Comparison of ENCODE assay signal across 8 cellular contexts in genomic region chr1:228085287-228085926, GRCh38. TPM values are rescaled to one million over a fixed set of nuclear protein-coding genes. Genes with fewer than 3 reads are reported as not detected.
DNase-seq lines count a peak whose midpoint lies in the region; ATAC-seq and TF ChIP-seq lines count a peak whose summit lies in the region.

No MANE protein-coding gene starts in this region.

- no peak for TF ChIP-seq POLR2A in erythroblast (IDR thresholded peaks at IDR 0.05; ENCODE audit: low read length)

- DNase-seq in ELF-1 (ENCODE audit: low read depth, low spot score) (peak; percentile 89), PC-9 (peak in 1 of 2 experiments; percentile 48), erythroblast (lab: John Stamatoyannopoulos, UW) (peak; percentile 73 to 78), osteocyte (ENCODE audit: extremely low spot score, unreplicated experiment) (no peak), NCI-H345 treated with DMSO at 0.1 percent for 48 hours (lab: John Stamatoyannopoulos, UW; ENCODE audit: unreplicated experiment) (no peak), NCI-H2171 treated with DMSO at 0.1 percent for 48 hours (lab: John Stamatoyannopoulos, UW) (no peak)

- TF ChIP-seq CTCF in PC-9 (conservative IDR thresholded peaks at IDR 0.05) (no peak), osteocyte (IDR thresholded peaks at IDR 0.05) (no peak)

- peak overlapping the region; percentile 94 for H3K27ac Mint-ChIP-seq in osteocyte (ENCODE audit: unreplicated experiment)

- peak overlapping the region; percentile 95 for H3K4me3 Mint-ChIP-seq in osteocyte (ENCODE audit: unreplicated experiment)

- intact Hi-C loops in PC-9 (cut with micrococcal nuclease; ENCODE audit: unreplicated experiment): loop anchor here (2.0 kb wide), 1 partner anchor 55 kb away; the partner anchor contains the start of gene GUK1

- peaks cover 53% of the 10 kb centered on the region for H3K4me1 ChIP-seq in PC-9 (replicated peaks; ENCODE audit: insufficient read depth)

- H3K27me3 ChIP-seq in PC-9 (ENCODE audit: insufficient read depth, low read depth): no peaks in the 10 kb centered on the region

- ATAC-seq in GM19397 (IDR thresholded peaks at IDR 0.05; ENCODE audit: unreplicated experiment) (no peak), HG03280 (IDR thresholded peaks at IDR 0.05; ENCODE audit: unreplicated experiment) (no peak)

- no peak overlapping the region for H2AFZ ChIP-seq in PC-9

- H3K9me2 ChIP-seq in PC-9 (ENCODE audit: insufficient read depth): no peaks in the 10 kb centered on the region

- H3K4me2 ChIP-seq in PC-9: peak overlapping the region; percentile 100

- no peaks in the 10 kb centered on the region for H3K9me3 Mint-ChIP-seq in osteocyte (ENCODE audit: unreplicated experiment)

- H3K79me2 ChIP-seq in PC-9 (ENCODE audit: low read depth): peaks cover 98% of the 10 kb centered on the region

- CTCF ChIA-PET in PC-9 (lab: Charles Lee): no interaction called here

- H3F3A ChIP-seq in PC-9 (ENCODE audit: insufficient read depth, low read depth): peaks cover 43% of the 10 kb centered on the region; the same call in 1 of the 2 replicates

- no peaks in the 10 kb centered on the region for H3K36me3 Mint-ChIP-seq in osteocyte (ENCODE audit: unreplicated experiment)

- POLR2A ChIA-PET in PC-9 (lab: Charles Lee; ENCODE audit: unreplicated experiment): interaction anchor here (0.6 kb wide), 1 partner anchor 1146 kb away, joined by 5 read pairs; no protein-coding TSS in a partner anchor

- H3K27me3 Mint-ChIP-seq in osteocyte (ENCODE audit: unreplicated experiment): no peaks in the 10 kb centered on the region

- peaks cover 70% of the 10 kb centered on the region for H4K20me1 ChIP-seq in PC-9 (ENCODE audit: insufficient read depth)

- H3K36me3 ChIP-seq in PC-9 (ENCODE audit: low read depth): peaks cover 29% of the 10 kb centered on the region

- H3K4me1 Mint-ChIP-seq in osteocyte (ENCODE audit: unreplicated experiment): peaks cover 67% of the 10 kb centered on the region

- H3K27ac ChIP-seq in PC-9: peak overlapping the region; percentile 78

- BruUV-seq in PC-9 (replicated peaks; lab: Mats Ljungman, UMichigan): no TSS peak

- no peaks in the 10 kb centered on the region for H3K9me3 ChIP-seq in PC-9 (ENCODE audit: insufficient read depth, low read depth)

- peak overlapping the region; percentile 100; the same call in 1 of the 2 replicates for H3K4me3 ChIP-seq in PC-9

RNA-seq across cellular contexts. Expression of gene ARF1, which starts 2.9 kb away (rescaled TPM):
- total RNA-seq in PC-9 (2021): 431 and 595 TPM in 2 replicates
- 305 and 306 TPM in 2 replicates for total RNA-seq in osteocyte

RNA-seq across cellular contexts. Expression of gene C1orf35, which starts 17.7 kb away (rescaled TPM):
- total RNA-seq in PC-9 (2021): 26.4 and 37.6 TPM in 2 replicates
- 13.0 and 13.6 TPM in 2 replicates for total RNA-seq in osteocyte

RNA-seq across cellular contexts. Expression of gene MRPL55, which starts 23.7 kb away (rescaled TPM):
- total RNA-seq in PC-9 (2021) (81.0 and 84.4 TPM in 2 replicates), osteocyte (46.1 and 47.4 TPM in 2 replicates)

RNA-seq across cellular contexts. Expression of gene GUK1, which starts 54.7 kb away (rescaled TPM):
- total RNA-seq in PC-9 (2021) (239 and 278 TPM in 2 replicates), osteocyte (150 and 166 TPM in 2 replicates)

Comparison
In these comparisons a context has a peak if more than half of its experiments do, and no peak if none do; other contexts are left out.
1. DNase-seq: peak in ELF-1 (single experiment) and erythroblast (2 of 2); none in osteocyte (single experiment), NCI-H345 treated with DMSO at 0.1 percent for 48 hours (single experiment) and NCI-H2171 treated with DMSO at 0.1 percent for 48 hours (single experiment).